In genomic region chr9:136665704-136666363, GRCh38 we compare ENCODE assay signal across 9 cellular contexts. TPM values are rescaled to one million over a fixed set of nuclear protein-coding genes. Genes with fewer than 3 reads are reported as not detected.
DNase-seq lines count a peak whose midpoint lies in the region; ATAC-seq, FAIRE-seq and TF ChIP-seq lines count a peak whose summit lies in the region.
"Had no signal": no experiment of that assay in that cellular context is flagged by ENCODE, and none has a peak within 500 bp of the region (broad histone marks: within the 10 kb centered on the region; RNA-seq: fewer than 3 reads in every experiment).

No MANE protein-coding gene starts in this region.

- WGBS in adrenal gland, 4 donors: 0 to 3% (median 1%) methylated on average over 8 to 101 of the region's 108 CpGs; no CpG with 5 or more reads in 1 of the 4 donors

- TF ChIP-seq CTCF in keratinocyte (optimal IDR thresholded peaks at IDR 0.05 in 1 of 3, IDR thresholded peaks at IDR 0.05 in 1 of 3, conservative IDR thresholded peaks at IDR 0.05 in 1 of 3; ENCODE audit: extremely low read depth in 1 of 3, insufficient read depth in 2 of 3, low read length in 3 of 3): no peak
- TF ChIP-seq CTCF in adrenal gland (IDR thresholded peaks at IDR 0.05): no peak

- ATAC-seq in GM18519 (IDR thresholded peaks at IDR 0.05; ENCODE audit: low FRiP score, unreplicated experiment): no peak
- ATAC-seq in GM21526 (IDR thresholded peaks at IDR 0.05; ENCODE audit: low FRiP score, unreplicated experiment): no peak
- no peak for ATAC-seq in HG02588 (IDR thresholded peaks at IDR 0.05; ENCODE audit: unreplicated experiment)
- ATAC-seq: mucosa of descending colon had no signal

- H3K9ac ChIP-seq in keratinocyte (ENCODE audit: control insufficient read depth, extremely low read depth, insufficient read depth, low read length): no peak overlapping the region

- no peaks in the 10 kb centered on the region for H3K9me1 ChIP-seq in keratinocyte (ENCODE audit: control insufficient read depth, extremely low read depth, insufficient read depth, low read length)

- dilution Hi-C loops in keratinocyte (cut with MboI; ENCODE audit: extremely low pct_ligation_motif_present, low sequenced_read_pairs): no loop called here

- H2AFZ ChIP-seq in keratinocyte (ENCODE audit: control insufficient read depth, low read length): no peak overlapping the region

- H3K27ac ChIP-seq in keratinocyte (ENCODE audit: control insufficient read depth, insufficient read depth, low read length) (no peak overlapping the region), adrenal gland (peak overlapping the region in 1 of 5 donors; percentile 89)

- DNase-seq in stimulated activated CD4-positive, alpha-beta T cell treated with anti-CD3 and anti-CD28 coated beads, Interleukin-4, amount 100 ng/mL, for 1 hour: peak; percentile 29
- no peak for DNase-seq in stimulated activated CD4-positive, alpha-beta T cell treated with anti-CD3 and anti-CD28 coated beads, Interleukin-1b, Interleukin-23, amount 100 ng/mL, for 48 hours
- peak; percentile 48 for DNase-seq in activated T-cell treated with anti-CD3 and anti-CD28 coated beads, Interleukin-2, amount 50 U/mL, for 1 hour
- DNase-seq in keratinocyte (ENCODE audit: low read depth, low spot score): no peak
- no peak for DNase-seq in adrenal gland

- peak overlapping the region in 2 of 3 experiments; percentile 31 to 34 for H3K4me3 ChIP-seq in keratinocyte (ENCODE audit: control insufficient read depth in 2 of 3, extremely low read depth in 1 of 3, insufficient read depth in 2 of 3, low read depth in 1 of 3, low read length in 3 of 3)
- peak overlapping the region in 1 of 4 donors; percentile 63 for H3K4me3 ChIP-seq in adrenal gland
- H3K4me3 ChIP-seq: mucosa of descending colon had no signal

- H4K20me1 ChIP-seq in keratinocyte (ENCODE audit: control insufficient read depth, extremely low read depth, insufficient read depth, low read length): no peaks in the 10 kb centered on the region

- intact Hi-C loops in adrenal gland (cut with DNase I): no loop called here

- H3K4me2 ChIP-seq in keratinocyte (ENCODE audit: control insufficient read depth, extremely low read depth, insufficient read depth, low read depth, low read length): no peak overlapping the region

- H3K4me1 ChIP-seq in keratinocyte (ENCODE audit: control insufficient read depth, extremely low read depth, insufficient read depth, low read length) (no peaks in the 10 kb centered on the region), adrenal gland (replicated peaks in 1 of 2) (no peaks in the 10 kb centered on the region)

- H3K79me2 ChIP-seq in keratinocyte (ENCODE audit: control insufficient read depth, insufficient read depth, low read length): no peaks in the 10 kb centered on the region

- H3K9me3 ChIP-seq in keratinocyte (ENCODE audit: control insufficient read depth, low read depth, low read length) (no peaks in the 10 kb centered on the region), adrenal gland (replicated peaks in 1 of 3) (no peaks in the 10 kb centered on the region)
- H3K9me3 ChIP-seq: mucosa of descending colon had no signal

- H3K36me3 ChIP-seq in keratinocyte (ENCODE audit: control insufficient read depth in 2 of 2, extremely low read depth in 1 of 2, insufficient read depth in 2 of 2, low read length in 2 of 2): no peaks in the 10 kb centered on the region
- no peaks in the 10 kb centered on the region for H3K36me3 ChIP-seq in adrenal gland (replicated peaks in 1 of 2)

- no peak for FAIRE-seq in keratinocyte (lab: Jason Lieb, UNC)

- H3K27me3 ChIP-seq in keratinocyte (ENCODE audit: control insufficient read depth, extremely low read depth, insufficient read depth, low read length): peaks cover 43% of the 10 kb centered on the region
- peaks cover 18% of the 10 kb centered on the region for H3K27me3 ChIP-seq in adrenal gland

- TF ChIP-seq POLR2A in adrenal gland (IDR thresholded peaks at IDR 0.05): no peak

RNA-seq across cellular contexts. Expression of gene EGFL7, which starts 3.1 kb away (rescaled TPM):
- polyA plus RNA-seq in keratinocyte (4.2 to 10.5 TPM (median 6.2 TPM) in 3 replicates), adrenal gland (100 to 1,000 TPM in 2 of 3 donors, 1 to 10 TPM in 1; 1.9 to 452 (median 190) TPM)
- 1.0 TPM for polyA plus RNA-seq in keratinocyte (2011; ENCODE audit: low read depth)
- polyA plus RNA-seq in keratinocyte (2011; cell fraction: cytosol; rRNA removed): 3.9 and 15.7 TPM in 2 replicates
- polyA plus RNA-seq in keratinocyte (2011; cell fraction: nucleus; rRNA removed): 7.2 and 12.3 TPM in 2 replicates
- polyA plus RNA-seq in keratinocyte (2012; ENCODE audit: low replicate concordance): 2.4 and 10.1 TPM in 2 replicates
- 1.3 to 4.1 TPM (median 2.7 TPM) in 3 replicates for polyA minus RNA-seq in keratinocyte
- polyA minus RNA-seq in keratinocyte (2011; cell fraction: cytosol; rRNA and poly(A)+ RNA removed): 16.3 TPM
- 4.7 and 7.5 TPM in 2 replicates for polyA minus RNA-seq in keratinocyte (2011; cell fraction: nucleus; rRNA and poly(A)+ RNA removed)
- total RNA-seq in adrenal gland: 100 to 1,000 TPM in 2 of 8 donors, 10 to 100 TPM in 6; 47.1 to 158 (median 79.5) TPM

RNA-seq across cellular contexts. Expression of gene AGPAT2, which starts 21.4 kb away (rescaled TPM):
- polyA plus RNA-seq in keratinocyte (26.5 to 35.5 TPM (median 34.7 TPM) in 3 replicates), adrenal gland (100 to 1,000 TPM in 2 of 3 donors, 1 to 10 TPM in 1; 6.4 to 274 (median 139) TPM)
- 3.0 TPM for polyA plus RNA-seq in keratinocyte (2011; ENCODE audit: low read depth)
- polyA plus RNA-seq in keratinocyte (2011; cell fraction: cytosol; rRNA removed): 32.9 and 44.3 TPM in 2 replicates
- polyA plus RNA-seq in keratinocyte (2011; cell fraction: nucleus; rRNA removed): 32.8 and 43.6 TPM in 2 replicates
- polyA plus RNA-seq in keratinocyte (2012; ENCODE audit: low replicate concordance): 20.3 and 38.1 TPM in 2 replicates
- polyA minus RNA-seq in keratinocyte: 22.2 to 51.8 TPM (median 23.8 TPM) in 3 replicates
- polyA minus RNA-seq in keratinocyte (2011; cell fraction: cytosol; rRNA and poly(A)+ RNA removed): 60.4 TPM
- polyA minus RNA-seq in keratinocyte (2011; cell fraction: nucleus; rRNA and poly(A)+ RNA removed): 17.6 and 20.6 TPM in 2 replicates
- total RNA-seq in adrenal gland: 10 to 100 TPM; 31.7 to 84.5 (median 48.0) TPM

RNA-seq across cellular contexts. Expression of gene DIPK1B, which starts 46.5 kb away (rescaled TPM):
- polyA plus RNA-seq in keratinocyte (0.03 to 0.26 TPM in 2 of 3 replicates, not detected in the other), adrenal gland (10 to 100 TPM in 2 of 3 donors, 1 to 10 TPM in 1; 1.4 to 19.2 (median 16.3) TPM)
- polyA plus RNA-seq in keratinocyte (2011; ENCODE audit: low read depth): not detected
- polyA plus RNA-seq in keratinocyte (2011; cell fraction: cytosol; rRNA removed): 0.05 and 0.17 TPM in 2 replicates
- polyA plus RNA-seq in keratinocyte (2011; cell fraction: nucleus; rRNA removed): 0.10 and 0.16 TPM in 2 replicates
- polyA plus RNA-seq in keratinocyte (2012; ENCODE audit: low replicate concordance): 0.21 and 0.24 TPM in 2 replicates
- 0.13 to 0.20 TPM in 2 of 3 replicates, not detected in the other for polyA minus RNA-seq in keratinocyte
- not detected for polyA minus RNA-seq in keratinocyte (2011; cell fraction: cytosol; rRNA and poly(A)+ RNA removed)
- 0.21 TPM in 1 of 2 replicates, not detected in the other for polyA minus RNA-seq in keratinocyte (2011; cell fraction: nucleus; rRNA and poly(A)+ RNA removed)
- 10 to 100 TPM in 3 of 8 donors, 1 to 10 TPM in 5; 2.9 to 17.8 (median 5.4) TPM for total RNA-seq in adrenal gland

Comparison
In these comparisons a context has a peak if more than half of its experiments do, and no peak if none do; other contexts are left out.
1. DNase-seq: peak in stimulated activated CD4-positive, alpha-beta T cell treated with anti-CD3 and anti-CD28 coated beads, Interleukin-4, amount 100 ng/mL, for 1 hour (single experiment) and activated T-cell treated with anti-CD3 and anti-CD28 coated beads, Interleukin-2, amount 50 U/mL, for 1 hour (single experiment); none in stimulated activated CD4-positive, alpha-beta T cell treated with anti-CD3 and anti-CD28 coated beads, Interleukin-1b, Interleukin-23, amount 100 ng/mL, for 48 hours (single experiment), keratinocyte (single experiment) and adrenal gland (0 of 7).